ENCODE assay signal across 4 cellular contexts in the genomic region with DNA sequence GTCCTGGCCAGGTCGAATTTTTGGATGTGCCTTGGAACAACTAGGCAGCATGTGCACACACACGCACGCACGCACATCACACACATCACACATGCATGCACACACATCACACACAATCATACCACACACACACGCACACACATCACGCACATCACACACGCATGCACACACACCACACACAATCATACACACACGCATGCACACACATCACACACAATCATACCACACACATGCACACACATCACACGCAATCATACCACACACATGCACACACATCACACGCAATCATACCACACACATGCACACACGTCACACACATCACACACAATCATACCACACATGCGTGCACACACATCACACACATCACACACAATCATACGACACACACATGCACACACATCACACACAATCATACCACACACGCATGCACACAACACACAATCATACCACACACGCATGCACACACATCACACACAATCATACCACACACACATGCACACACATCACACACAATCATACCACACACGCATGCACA. TPM values are rescaled to one million over a fixed set of nuclear protein-coding genes. Genes with fewer than 3 reads are reported as not detected.
"Had no signal": no experiment of that assay in that cellular context is flagged by ENCODE, and none has a peak within 500 bp of the region (broad histone marks: within the 10 kb centered on the region; RNA-seq: fewer than 3 reads in every experiment).

No MANE protein-coding gene starts in this region.

RNA-seq across cellular contexts. Expression of a gene that starts 31.8 kb away (rescaled TPM):
- total RNA-seq: dermis blood vessel endothelial cell, left ventricle myocardium inferior, myocyte, renal cortical epithelial cell had no signal
